8 cellular contexts compared by ENCODE assay signal in the genomic region with DNA sequence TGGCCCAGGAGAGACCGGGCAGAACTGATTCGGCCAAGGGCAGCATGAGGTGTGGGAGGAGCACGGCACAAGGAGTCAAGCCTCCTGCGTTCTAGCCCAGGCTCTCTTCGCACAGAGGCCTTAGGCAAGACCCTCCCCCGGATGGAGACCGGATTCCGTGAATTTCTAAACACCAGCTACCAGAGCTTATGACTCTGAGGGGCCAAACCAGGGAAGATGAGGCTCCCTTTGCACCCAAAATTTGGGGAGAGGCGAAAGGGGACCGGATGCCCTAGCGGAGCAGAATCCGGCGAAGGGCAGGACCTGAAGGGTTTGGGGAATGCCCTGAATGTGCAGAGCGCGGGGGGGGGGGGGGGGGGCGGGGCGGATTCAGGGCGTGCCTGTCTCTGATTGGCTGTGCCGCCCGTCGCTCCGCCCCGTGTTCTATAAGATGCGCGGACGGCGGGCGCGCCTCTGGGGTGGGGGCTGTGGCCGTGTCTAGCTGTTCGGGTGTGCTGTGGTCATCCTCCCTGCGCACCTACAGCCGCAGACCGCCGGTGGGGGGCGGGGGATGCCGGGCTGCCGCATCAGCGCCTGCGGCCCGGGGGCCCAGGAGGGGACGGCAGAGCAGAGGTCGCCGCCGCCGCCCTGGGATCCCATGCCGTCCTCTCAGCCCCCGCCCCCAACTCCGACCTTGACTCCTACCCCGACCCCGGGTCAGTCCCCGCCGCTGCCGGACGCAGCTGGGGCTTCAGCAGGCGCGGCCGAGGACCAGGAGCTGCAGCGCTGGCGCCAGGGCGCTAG. TPM values are rescaled to one million over a fixed set of nuclear protein-coding genes. Genes with fewer than 3 reads are reported as not detected.
A peak's percentile ranks its signal among the peaks of the same experiment; 100 is the strongest.
DNase-seq lines count a peak whose midpoint lies in the region; ATAC-seq and TF ChIP-seq lines count a peak whose summit lies in the region.

A gene with protein sequence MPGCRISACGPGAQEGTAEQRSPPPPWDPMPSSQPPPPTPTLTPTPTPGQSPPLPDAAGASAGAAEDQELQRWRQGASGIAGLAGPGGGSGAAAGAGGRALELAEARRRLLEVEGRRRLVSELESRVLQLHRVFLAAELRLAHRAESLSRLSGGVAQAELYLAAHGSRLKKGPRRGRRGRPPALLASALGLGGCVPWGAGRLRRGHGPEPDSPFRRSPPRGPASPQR (plus strand): TSS at position 456 of the 783 bp plus-strand sequence. CDS start 95 bp downstream, at position 551.

- CTCF ChIA-PET in BJ (lab: Yijun Ruan, JAX): interaction anchor here (0.7 to 9.9 kb wide), 9 partner anchors 12 to 109 kb away, joined by 3 to 109 read pairs (median 4); partner anchors contain the start of gene GPN2

- TF ChIP-seq CTCF in BJ (IDR thresholded peaks at IDR 0.05; ENCODE audit: insufficient read depth, low read depth, low read length) (no peak), cardiac fibroblast (IDR thresholded peaks at IDR 0.05; ENCODE audit: low read depth, low read length) (no peak)

- H3K4me3 ChIP-seq in BJ (ENCODE audit: low read depth, low read length): peak within 1 kb of the TSS; percentile 70
- H3K4me3 ChIP-seq in cardiac fibroblast (replicated peaks in 1 of 2; ENCODE audit: low read depth in 2 of 2, low read length in 2 of 2): peak within 1 kb of the TSS; percentile 70 to 77

- H3K36me3 ChIP-seq in BJ (ENCODE audit: control insufficient read depth, insufficient read depth, low read length): no peaks in the 10 kb centered on the region

- ATAC-seq in GM21360 (IDR thresholded peaks at IDR 0.05; ENCODE audit: unreplicated experiment): peak; percentile 51
- ATAC-seq in GM21737 (IDR thresholded peaks at IDR 0.05; ENCODE audit: unreplicated experiment): no peak

- POLR2A ChIA-PET in BJ (lab: Charles Lee): interaction anchor here (0.6 kb wide), 1 partner anchor 216 kb away, joined by 5 read pairs; no protein-coding TSS in a partner anchor

- no peaks in the 10 kb centered on the region for H3K27me3 ChIP-seq in BJ (ENCODE audit: control insufficient read depth, insufficient read depth, low read length)

- DNase-seq in BJ (ENCODE audit: low read depth) (no peak), NCI-H146 treated with DMSO at 0.1 percent for 48 hours (lab: John Stamatoyannopoulos, UW; ENCODE audit: unreplicated experiment) (peak; percentile 63), cardiac fibroblast (ENCODE audit: low read depth in 2 of 2) (peak; percentile 80 to 85), iris pigment epithelial cell (ENCODE audit: low read depth) (peak; percentile 78)
- peak; percentile 21 to 67 (median 34) for DNase-seq in activated CD4-positive, CD25-positive, alpha-beta regulatory T cell (lab: John Stamatoyannopoulos, UW)
- DNase-seq in stimulated activated CD4-positive, alpha-beta T cell treated with anti-CD3 and anti-CD28 coated beads, Interleukin-12 subunit alpha, Interleukin-12 subunit beta, amount 100 ng/mL, for 4 hours: peak; percentile 72

RNA-seq across cellular contexts. Expression of the gene that starts here (rescaled TPM):
- polyA plus RNA-seq in BJ (2011; rRNA removed): 68.9 and 75.4 TPM in 2 replicates
- 20.7 and 33.8 TPM in 2 replicates for polyA minus RNA-seq in BJ (2011; rRNA and poly(A)+ RNA removed)
